In the genomic region with DNA sequence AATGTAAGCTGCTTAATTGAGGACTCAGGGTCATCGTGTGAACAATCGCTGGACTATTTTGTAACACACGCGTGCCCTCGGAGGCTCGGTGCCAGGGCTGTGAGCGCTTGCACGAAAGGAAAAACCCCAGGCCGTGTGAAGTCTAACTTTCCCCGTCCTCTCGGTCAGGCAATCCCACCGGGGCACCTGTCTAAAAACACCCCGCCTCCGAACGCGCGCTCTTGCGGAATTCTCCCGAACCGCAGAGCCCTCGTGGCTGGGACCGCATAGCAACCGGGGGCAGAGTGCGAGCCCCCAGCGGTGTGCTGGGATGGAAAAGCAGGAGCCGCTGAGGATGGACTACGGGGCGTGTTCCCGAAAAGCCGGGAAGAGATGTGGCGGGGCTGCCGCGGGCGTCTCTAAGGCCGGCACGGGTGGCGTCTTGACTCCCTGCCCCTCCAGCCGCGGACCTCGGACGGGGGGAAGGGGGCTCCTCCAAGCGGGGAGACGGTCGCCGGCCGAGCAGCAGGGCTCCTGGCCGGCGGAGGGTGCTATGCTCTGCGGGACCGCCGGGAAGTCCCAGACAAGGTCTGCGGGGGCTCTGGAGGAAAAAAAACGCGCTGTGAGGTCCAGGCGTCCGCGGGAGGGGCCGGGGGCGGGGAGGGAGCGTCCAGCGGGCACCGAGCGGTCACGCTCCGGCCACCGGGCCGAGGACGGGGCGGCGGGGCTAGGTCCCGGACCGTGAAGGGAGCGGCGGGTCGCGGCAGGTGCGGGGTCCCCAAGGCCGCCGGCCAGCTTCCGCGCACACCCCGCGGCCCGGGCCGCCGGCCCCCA, we compare ENCODE assay signal across 1 cellular context.
TF ChIP-seq lines count a peak whose summit lies in the region.

No MANE protein-coding gene starts in this region.

TF ChIP-seq in GM23338, 12 proteins besides CTCF, POLR2A, EP300 and RAD21:
- TF ChIP-seq ZNF462 (CRISPR knock-in tag; IDR thresholded peaks at IDR 0.05) (no peak), JUNB (IDR thresholded peaks at IDR 0.05; ENCODE audit: unreplicated experiment) (no peak), NANOG (IDR thresholded peaks at IDR 0.05; ENCODE audit: borderline replicate concordance) (no peak), EZH2phosphoT487 (IDR thresholded peaks at IDR 0.05; ENCODE audit: unreplicated experiment) (no peak), CREB1 (CRISPR knock-in tag; IDR thresholded peaks at IDR 0.05; ENCODE audit: low read depth) (no peak), ZNF331 (CRISPR knock-in tag; IDR thresholded peaks at IDR 0.05; ENCODE audit: low read depth) (no peak), EZH2 (IDR thresholded peaks at IDR 0.05; ENCODE audit: low read depth, unreplicated experiment) (no peak), REST (IDR thresholded peaks at IDR 0.05; ENCODE audit: unreplicated experiment) (no peak), POLR2AphosphoS5 (IDR thresholded peaks at IDR 0.05; ENCODE audit: low read depth) (no peak), STAT1 (IDR thresholded peaks at IDR 0.05; ENCODE audit: unreplicated experiment) (no peak), ZNF114 (CRISPR knock-in tag; IDR thresholded peaks at IDR 0.05) (no peak)
- TF ChIP-seq, protein P1, sequence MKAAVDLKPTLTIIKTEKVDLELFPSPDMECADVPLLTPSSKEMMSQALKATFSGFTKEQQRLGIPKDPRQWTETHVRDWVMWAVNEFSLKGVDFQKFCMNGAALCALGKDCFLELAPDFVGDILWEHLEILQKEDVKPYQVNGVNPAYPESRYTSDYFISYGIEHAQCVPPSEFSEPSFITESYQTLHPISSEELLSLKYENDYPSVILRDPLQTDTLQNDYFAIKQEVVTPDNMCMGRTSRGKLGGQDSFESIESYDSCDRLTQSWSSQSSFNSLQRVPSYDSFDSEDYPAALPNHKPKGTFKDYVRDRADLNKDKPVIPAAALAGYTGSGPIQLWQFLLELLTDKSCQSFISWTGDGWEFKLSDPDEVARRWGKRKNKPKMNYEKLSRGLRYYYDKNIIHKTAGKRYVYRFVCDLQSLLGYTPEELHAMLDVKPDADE (IDR thresholded peaks at IDR 0.05) = no peak
